In the genomic region with DNA sequence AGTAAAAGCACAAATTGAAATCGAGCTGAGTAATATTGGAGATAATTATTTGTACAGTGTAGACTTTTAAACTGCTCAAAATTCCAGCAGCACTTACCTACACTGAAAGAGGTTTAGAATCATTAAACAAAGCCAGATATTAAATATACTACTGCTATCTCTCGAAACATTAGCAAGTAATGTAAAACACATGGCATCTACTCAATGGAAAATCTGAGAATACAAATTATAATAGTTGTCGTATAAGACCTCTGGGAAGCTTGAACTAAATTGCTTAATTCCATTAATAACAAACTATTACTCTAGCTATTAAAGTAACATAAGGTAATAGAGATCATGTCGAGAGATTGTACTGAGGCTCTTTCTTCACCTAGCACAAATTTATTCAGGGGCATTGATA, we compare ENCODE assay signal across 7 cellular contexts.
"Had no signal": no experiment of that assay in that cellular context is flagged by ENCODE, and none has a peak within 500 bp of the region (broad histone marks: within the 10 kb centered on the region; RNA-seq: fewer than 3 reads in every experiment).

No MANE protein-coding gene starts in this region.

- H3K4me2 ChIP-seq: GM23338 had no signal

- H3K4me3 Mint-ChIP-seq: GM23338, H9 had no signal

- H3K4me3 ChIP-seq: GM23338 had no signal

- FAIRE-seq: H1, H54, HTR-8/SVneo had no signal

- DNase-seq: H9, HCEC 1CT, IMR-90 had no signal

- H3K9me3 Mint-ChIP-seq: GM23338, H9 had no signal

- ATAC-seq: GM23338 had no signal

- H2AFZ ChIP-seq: GM23338 had no signal

- H3K27ac Mint-ChIP-seq: GM23338 had no signal
